18 cellular contexts compared by ENCODE assay signal in the genomic region with DNA sequence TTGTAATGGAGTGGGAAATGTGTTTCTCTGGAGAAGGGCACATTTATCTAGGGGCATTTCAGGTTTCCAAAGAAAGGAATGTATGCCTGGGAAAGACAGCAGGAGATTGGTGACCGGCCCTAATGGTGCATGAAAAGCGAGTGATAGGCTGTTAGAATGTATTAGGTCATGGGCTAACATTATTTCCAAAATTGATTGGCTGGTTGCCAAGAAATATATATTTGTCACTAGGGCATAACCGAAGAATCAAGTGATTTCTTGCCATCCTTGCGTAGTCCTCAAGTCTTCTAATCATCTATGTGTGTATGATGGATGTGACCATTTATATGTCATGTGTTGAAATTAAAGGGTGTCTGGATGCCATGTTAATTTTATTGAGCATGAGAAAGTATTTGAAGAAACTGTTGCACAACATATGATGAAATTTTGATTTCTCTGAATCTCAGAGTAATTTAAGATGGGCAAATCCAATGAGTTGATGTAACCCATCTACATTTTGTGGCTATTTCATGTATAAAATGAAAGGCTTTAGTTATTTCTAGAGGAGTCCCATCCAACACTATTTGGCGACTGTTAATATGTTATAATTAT.
A peak's percentile ranks its signal among the peaks of the same experiment; 100 is the strongest.
DNase-seq lines count a peak whose midpoint lies in the region; ATAC-seq, FAIRE-seq and TF ChIP-seq lines count a peak whose summit lies in the region.
"Had no signal": no experiment of that assay in that cellular context is flagged by ENCODE, and none has a peak within 500 bp of the region (broad histone marks: within the 10 kb centered on the region; RNA-seq: fewer than 3 reads in every experiment).

No MANE protein-coding gene starts in this region.

- BruUV-seq in HepG2 (replicated peaks; lab: Mats Ljungman, UMichigan): no TSS peak

- peaks cover 0 to 5% of the 10 kb centered on the region in 2 experiments; a peak in 1 of 5 replicates for H3K27me3 ChIP-seq in HepG2 (ENCODE audit: control insufficient read depth in 1 of 2, insufficient read depth in 2 of 2, low read length in 2 of 2)
- H3K27me3 ChIP-seq in right lobe of liver: no peaks in the 10 kb centered on the region
- no peaks in the 10 kb centered on the region for H3K27me3 ChIP-seq in adipocyte (replicated peaks; ENCODE audit: control insufficient read depth, insufficient read depth, low read length)
- H3K27me3 ChIP-seq: MG63 had no signal

- H3K4me2 ChIP-seq in HepG2 (ENCODE audit: low read depth, low read length): no peak overlapping the region
- H3K4me2 ChIP-seq: KMS-11 had no signal

- no peak for FAIRE-seq in HepG2 (lab: Jason Lieb, UNC)
- FAIRE-seq in kidney (lab: Jason Lieb, UNC): no peak

- no peak overlapping the region for H3K4me3 Mint-ChIP-seq in immature natural killer cell
- H3K4me3 Mint-ChIP-seq: CD4-positive, CD25-positive, alpha-beta regulatory T cell had no signal

- CTCF ChIA-PET in HepG2 (lab: Yijun Ruan, JAX; ENCODE audit: low intra/inter-chr PET ratio, low total read pairs): no interaction called here

- intact Hi-C loops in HepG2 (cut with micrococcal nuclease; ENCODE audit: unreplicated experiment) (no loop called here), right lobe of liver (cut with DNase I) (no loop called here), kidney (cut with DNase I) (no loop called here)

- H3K9me3 ChIP-seq in HepG2 (ENCODE audit: low read length) (no peaks in the 10 kb centered on the region), right lobe of liver (no peaks in the 10 kb centered on the region), adipocyte (ENCODE audit: control insufficient read depth, low read length) (no peaks in the 10 kb centered on the region), kidney (ENCODE audit: control insufficient read depth in 1 of 2, low read length in 2 of 2) (no peaks in the 10 kb centered on the region)
- H3K9me3 ChIP-seq: HAP-1, MG63 had no signal

- no peak for ATAC-seq in HepG2
- no peak for ATAC-seq in right lobe of liver
- no peak for ATAC-seq in GM19035 (IDR thresholded peaks at IDR 0.05; ENCODE audit: unreplicated experiment)

- in situ Hi-C loops in HepG2 (cut with HindIII; ENCODE audit: extremely low pct_ligation_motif_present, low pct_unique_long_range_greater_than_20kb): no loop called here

- no peak overlapping the region for H2AFZ ChIP-seq in HepG2 (ENCODE audit: low read length)

- POLR2A ChIA-PET in HepG2 (lab: Yijun Ruan, JAX): no interaction called here

- no peak overlapping the region for H3K4me3 ChIP-seq in HepG2 (replicated peaks in 1 of 3; ENCODE audit: insufficient read depth in 1 of 3, low read depth in 2 of 3, low read length in 3 of 3)
- no peak overlapping the region for H3K4me3 ChIP-seq in right lobe of liver
- H3K4me3 ChIP-seq in adipocyte (ENCODE audit: low read length): no peak overlapping the region
- H3K4me3 ChIP-seq in fibroblast of pulmonary artery (replicated peaks; ENCODE audit: low read depth, low read length): no peak overlapping the region
- H3K4me3 ChIP-seq in kidney (ENCODE audit: low read length in 2 of 2): no peak overlapping the region
- H3K4me3 ChIP-seq: HAP-1, MG63 had no signal

- H3K36me3 ChIP-seq in HepG2 (replicated peaks in 1 of 2; ENCODE audit: control insufficient read depth in 1 of 2, insufficient read depth in 2 of 2, low read length in 2 of 2): no peaks in the 10 kb centered on the region
- H3K36me3 ChIP-seq in right lobe of liver: no peaks in the 10 kb centered on the region
- no peaks in the 10 kb centered on the region for H3K36me3 ChIP-seq in adipocyte (ENCODE audit: control insufficient read depth, insufficient read depth, low read length, severe bottlenecking)
- no peaks in the 10 kb centered on the region for H3K36me3 ChIP-seq in kidney (ENCODE audit: control insufficient read depth in 1 of 2, insufficient read depth in 2 of 2, low read length in 2 of 2)
- H3K36me3 ChIP-seq: HAP-1 had no signal

- no peaks in the 10 kb centered on the region for H4K20me1 ChIP-seq in HepG2 (ENCODE audit: insufficient read depth, low read length)

- H3K4me1 ChIP-seq in HepG2 (ENCODE audit: insufficient read depth, low read length) (no peaks in the 10 kb centered on the region; the same call in 1 of the 2 replicates), right lobe of liver (peaks cover 0 to 9% (median 0%) of the 10 kb centered on the region in 4 donors), adipocyte (ENCODE audit: control insufficient read depth, insufficient read depth, low read length) (peaks cover 52% of the 10 kb centered on the region), kidney (ENCODE audit: control insufficient read depth in 1 of 2, insufficient read depth in 1 of 2, low read depth in 1 of 2, low read length in 2 of 2) (no peaks in the 10 kb centered on the region)
- H3K4me1 ChIP-seq: HAP-1 had no signal

- WGBS in HepG2 (ENCODE audit: low lambda C conversion rate): 24% methylated on average over 5 of the region's 5 CpGs
- 64% methylated on average over 5 of the region's 5 CpGs for WGBS in right lobe of liver (ENCODE audit: insufficient coverage, low coverage, low lambda C conversion rate, missing lambda C conversion rate)

- H3K27ac ChIP-seq in HepG2 (ENCODE audit: extremely low read length, insufficient read depth, low read length) (no peak overlapping the region), right lobe of liver (no peak overlapping the region), kidney (ENCODE audit: low read depth in 2 of 2, low read length in 2 of 2) (no peak overlapping the region)
- H3K27ac ChIP-seq: KMS-11 had no signal

- H3K27ac Mint-ChIP-seq in immature natural killer cell: no peak overlapping the region
- H3K27ac Mint-ChIP-seq: CD4-positive, CD25-positive, alpha-beta regulatory T cell had no signal

- no peak for DNase-seq in HepG2 (ENCODE audit: low spot score)
- no peak for DNase-seq in right lobe of liver
- peak; percentile 80 for DNase-seq in adipocyte (ENCODE audit: low read depth)
- DNase-seq in fibroblast of pulmonary artery (ENCODE audit: low read depth): peak; percentile 38
- DNase-seq in immature natural killer cell: no peak
- DNase-seq in nucleus accumbens (lab: John Stamatoyannopoulos, UW): no peak
- no peak for DNase-seq in kidney
- DNase-seq: AML-193; CD4-positive, CD25-positive, alpha-beta regulatory T cell; DMS53; MG63; NCI-H1436 treated with DMSO at 0.1 percent for 48 hours; NCI-H2081; NCI-H524; RPMI8226 had no signal

- TF ChIP-seq RAD21 in HepG2 (CRISPR knock-in tag; IDR thresholded peaks at IDR 0.05): no peak

- no peak for TF ChIP-seq EP300 in HepG2 (IDR thresholded peaks at IDR 0.05; ENCODE audit: low read depth in 2 of 2, low read length in 2 of 2)
- no peak for TF ChIP-seq EP300 in HepG2 (CRISPR knock-in tag; IDR thresholded peaks at IDR 0.05; ENCODE audit: borderline replicate concordance)

- TF ChIP-seq POLR2A in HepG2 (IDR thresholded peaks at IDR 0.05; ENCODE audit: insufficient read depth in 1 of 2, low read depth in 2 of 2, low read length in 2 of 2) (no peak), right lobe of liver (IDR thresholded peaks at IDR 0.05) (no peak)

- H3K9ac ChIP-seq in HepG2 (ENCODE audit: insufficient read depth, low read depth, low read length): no peak overlapping the region
- no peak overlapping the region for H3K9ac ChIP-seq in adipocyte (ENCODE audit: low read length)
- no peak overlapping the region for H3K9ac ChIP-seq in kidney (ENCODE audit: low read length in 2 of 2)
- H3K9ac ChIP-seq: KMS-11 had no signal

- H3K4me1 Mint-ChIP-seq in immature natural killer cell: no peaks in the 10 kb centered on the region
- H3K4me1 Mint-ChIP-seq: CD4-positive, CD25-positive, alpha-beta regulatory T cell had no signal

- no peaks in the 10 kb centered on the region for H3K36me3 Mint-ChIP-seq in immature natural killer cell
- H3K36me3 Mint-ChIP-seq: CD4-positive, CD25-positive, alpha-beta regulatory T cell had no signal

- H3K27me3 Mint-ChIP-seq in immature natural killer cell (ENCODE audit: low read depth in 3 of 3): peaks cover 0 to 5% (median 2%) of the 10 kb centered on the region in 3 donors
- H3K27me3 Mint-ChIP-seq: CD4-positive, CD25-positive, alpha-beta regulatory T cell had no signal

- no peaks in the 10 kb centered on the region for H3K79me2 ChIP-seq in HepG2 (ENCODE audit: insufficient read depth, low read length)

- no peaks in the 10 kb centered on the region for H3K9me3 Mint-ChIP-seq in immature natural killer cell

- TF ChIP-seq CTCF in HepG2 (CRISPR knock-in tag; IDR thresholded peaks at IDR 0.05) (no peak), right lobe of liver (IDR thresholded peaks at IDR 0.05) (no peak), fibroblast of pulmonary artery (IDR thresholded peaks at IDR 0.05; ENCODE audit: low read length, missing control alignments) (no peak), kidney (IDR thresholded peaks at IDR 0.05; ENCODE audit: borderline replicate concordance, extremely low read depth, insufficient read depth) (no peak)

TF ChIP-seq in HepG2, 621 proteins besides CTCF, POLR2A, EP300 and RAD21:
- TF ChIP-seq CEBPB (IDR thresholded peaks at IDR 0.05; ENCODE audit: borderline replicate concordance, low read depth, low read length): peak; percentile 59
- TF ChIP-seq, protein P1, sequence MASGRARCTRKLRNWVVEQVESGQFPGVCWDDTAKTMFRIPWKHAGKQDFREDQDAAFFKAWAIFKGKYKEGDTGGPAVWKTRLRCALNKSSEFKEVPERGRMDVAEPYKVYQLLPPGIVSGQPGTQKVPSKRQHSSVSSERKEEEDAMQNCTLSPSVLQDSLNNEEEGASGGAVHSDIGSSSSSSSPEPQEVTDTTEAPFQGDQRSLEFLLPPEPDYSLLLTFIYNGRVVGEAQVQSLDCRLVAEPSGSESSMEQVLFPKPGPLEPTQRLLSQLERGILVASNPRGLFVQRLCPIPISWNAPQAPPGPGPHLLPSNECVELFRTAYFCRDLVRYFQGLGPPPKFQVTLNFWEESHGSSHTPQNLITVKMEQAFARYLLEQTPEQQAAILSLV (CRISPR knock-in tag; IDR thresholded peaks at IDR 0.05; ENCODE audit: borderline replicate concordance): no peak
- TF ChIP-seq LCORL (IDR thresholded peaks at IDR 0.05): peak; percentile 70; the same call in 1 of the 2 replicates
- TF ChIP-seq LCORL (CRISPR knock-in tag; IDR thresholded peaks at IDR 0.05): no peak

Comparison
In these comparisons a context has a peak if more than half of its experiments do, and no peak if none do; other contexts are left out.
1. DNase-seq: peak in adipocyte (single experiment) and fibroblast of pulmonary artery (single experiment); none in HepG2 (single experiment), right lobe of liver (0 of 3), immature natural killer cell (0 of 3), nucleus accumbens (0 of 56) and kidney (single experiment).